Comparison of ENCODE assay signal across 21 cellular contexts in genomic region chr12:103725398-103725797, GRCh38.
DNase-seq lines count a peak whose midpoint lies in the region; ATAC-seq, FAIRE-seq and TF ChIP-seq lines count a peak whose summit lies in the region.
"Had no signal": no experiment of that assay in that cellular context is flagged by ENCODE, and none has a peak within 500 bp of the region (broad histone marks: within the 10 kb centered on the region; RNA-seq: fewer than 3 reads in every experiment).

No MANE protein-coding gene starts in this region.

- no peak for ATAC-seq in HepG2
- ATAC-seq in right lobe of liver = no peak
- ATAC-seq in GM21515 (IDR thresholded peaks at IDR 0.05; ENCODE audit: unreplicated experiment) = no peak
- ATAC-seq: A549; CD8-positive, alpha-beta T cell had no signal

- no peaks in the 10 kb centered on the region for H3K9me3 ChIP-seq in HepG2 (ENCODE audit: low read length)
- no peaks in the 10 kb centered on the region for H3K9me3 ChIP-seq in right lobe of liver
- no peaks in the 10 kb centered on the region for H3K9me3 ChIP-seq in mesenchymal stem cell (ENCODE audit: control insufficient read depth, low read length)
- no peaks in the 10 kb centered on the region for H3K9me3 ChIP-seq in trophoblast cell (ENCODE audit: insufficient read depth, low read depth, low read length)
- H3K9me3 ChIP-seq: A549; BLaER1 treated with 17β-estradiol and CSF1 and Interleukin-3, amounts not matched to agents 10 nM and 100 nM; Caco-2 had no signal

- H2BK12ac ChIP-seq in mesenchymal stem cell (ENCODE audit: low read length in 2 of 2) (no peak overlapping the region), trophoblast cell (ENCODE audit: low read length) (no peak overlapping the region)

- CTCF ChIA-PET in HepG2 (lab: Yijun Ruan, JAX; ENCODE audit: low intra/inter-chr PET ratio, low total read pairs) = no interaction called here

- 45% methylated on average over 8 of the region's 8 CpGs for WGBS in HepG2 (ENCODE audit: low lambda C conversion rate)
- WGBS in right lobe of liver (ENCODE audit: insufficient coverage, low coverage, low lambda C conversion rate, missing lambda C conversion rate) = 77% methylated on average over 8 of the region's 8 CpGs
- WGBS in mesenchymal stem cell = 86% methylated on average over 7 of the region's 8 CpGs
- WGBS in trophoblast cell (ENCODE audit: extremely low coverage, insufficient coverage, insufficient read length) = no CpG with 5 or more reads among the region's 8 CpGs

- H2AK5ac ChIP-seq in mesenchymal stem cell (ENCODE audit: low read length, severe bottlenecking) (no peak overlapping the region), trophoblast cell (ENCODE audit: low read length) (no peak overlapping the region)

- BruUV-seq in HepG2 (replicated peaks; lab: Mats Ljungman, UMichigan) = no TSS peak

- H4K91ac ChIP-seq in mesenchymal stem cell (ENCODE audit: low read length) (peak overlapping the region; percentile 95), trophoblast cell (ENCODE audit: low read depth, low read length) (no peak overlapping the region)

- H3K27me3 ChIP-seq in HepG2 (ENCODE audit: control insufficient read depth in 1 of 2, insufficient read depth in 2 of 2, low read length in 2 of 2) (peaks cover 6 to 21% of the 10 kb centered on the region in 2 experiments; a peak in 4 of 5 replicates), right lobe of liver (no peaks in the 10 kb centered on the region), mesenchymal stem cell (ENCODE audit: control insufficient read depth in 1 of 2, insufficient read depth in 1 of 2, low read length in 2 of 2) (peaks cover 8 to 16% of the 10 kb centered on the region in 2 experiments), trophoblast cell (ENCODE audit: insufficient read depth, low read length) (no peaks in the 10 kb centered on the region)
- H3K27me3 ChIP-seq: BLaER1 treated with 17β-estradiol and CSF1 and Interleukin-3, amounts not matched to agents 10 nM and 100 nM had no signal

- H3K79me1 ChIP-seq in mesenchymal stem cell (replicated peaks; ENCODE audit: low read length, poor library complexity, severe bottlenecking) (no peaks in the 10 kb centered on the region), trophoblast cell (ENCODE audit: low read length) (no peaks in the 10 kb centered on the region)

- H3K4me1 ChIP-seq in HepG2 (ENCODE audit: insufficient read depth, low read length) (no peaks in the 10 kb centered on the region), right lobe of liver (no peaks in the 10 kb centered on the region), mesenchymal stem cell (ENCODE audit: control insufficient read depth, insufficient read depth, low read depth, low read length) (peaks cover 2% of the 10 kb centered on the region), trophoblast cell (ENCODE audit: control insufficient read depth in 1 of 2, insufficient read depth in 2 of 2, low read length in 2 of 2) (no peaks in the 10 kb centered on the region)
- H3K4me1 ChIP-seq: A549; BLaER1 treated with 17β-estradiol and CSF1 and Interleukin-3, amounts not matched to agents 10 nM and 100 nM; Caco-2 had no signal

- H3K4me3 ChIP-seq in HepG2 (replicated peaks in 1 of 3; ENCODE audit: insufficient read depth in 1 of 3, low read depth in 2 of 3, low read length in 3 of 3) (no peak overlapping the region), right lobe of liver (no peak overlapping the region), mesenchymal stem cell (ENCODE audit: insufficient read depth in 1 of 2, low read depth in 1 of 2, low read length in 2 of 2) (peak overlapping the region in 1 of 2 experiments; percentile 39), trophoblast cell (ENCODE audit: low read depth, low read length) (peak overlapping the region; percentile 59)
- H3K4me3 ChIP-seq: A549; BLaER1 treated with 17β-estradiol and CSF1 and Interleukin-3, amounts not matched to agents 10 nM and 100 nM had no signal

- H3K36me3 ChIP-seq in HepG2 (replicated peaks in 1 of 2; ENCODE audit: control insufficient read depth in 1 of 2, insufficient read depth in 2 of 2, low read length in 2 of 2) = no peaks in the 10 kb centered on the region
- no peaks in the 10 kb centered on the region for H3K36me3 ChIP-seq in right lobe of liver
- H3K36me3 ChIP-seq in mesenchymal stem cell (ENCODE audit: control insufficient read depth in 1 of 2, insufficient read depth in 2 of 2, low read depth in 1 of 2, low read length in 2 of 2) = no peaks in the 10 kb centered on the region
- no peaks in the 10 kb centered on the region for H3K36me3 ChIP-seq in trophoblast cell (ENCODE audit: control insufficient read depth in 1 of 2, insufficient read depth in 2 of 2, low read length in 2 of 2)
- H3K36me3 ChIP-seq: BLaER1 treated with 17β-estradiol and CSF1 and Interleukin-3, amounts not matched to agents 10 nM and 100 nM had no signal

- in situ Hi-C loops in HepG2 (cut with HindIII; ENCODE audit: extremely low pct_ligation_motif_present, low pct_unique_long_range_greater_than_20kb) = no loop called here

- no peak for TF ChIP-seq CTCF in HepG2 (CRISPR knock-in tag; IDR thresholded peaks at IDR 0.05)
- TF ChIP-seq CTCF in right lobe of liver (IDR thresholded peaks at IDR 0.05) = no peak

- H2BK15ac ChIP-seq in mesenchymal stem cell (ENCODE audit: low read depth, poor library complexity, severe bottlenecking) = no peak overlapping the region

- TF ChIP-seq EP300 in HepG2 (IDR thresholded peaks at IDR 0.05; ENCODE audit: low read depth in 2 of 2, low read length in 2 of 2) (no peak), HepG2 (CRISPR knock-in tag; IDR thresholded peaks at IDR 0.05; ENCODE audit: borderline replicate concordance) (no peak)

- POLR2A ChIA-PET in HepG2 (lab: Yijun Ruan, JAX) = no interaction called here

- intact Hi-C loops in HepG2 (cut with micrococcal nuclease; ENCODE audit: unreplicated experiment) = no loop called here
- intact Hi-C loops in right lobe of liver (cut with DNase I) = no loop called here

- no peak overlapping the region for H2AFZ ChIP-seq in HepG2 (ENCODE audit: low read length)
- H2AFZ ChIP-seq in mesenchymal stem cell (ENCODE audit: low read depth, low read length) = no peak overlapping the region
- no peak overlapping the region for H2AFZ ChIP-seq in trophoblast cell (ENCODE audit: insufficient read depth, low read length, poor library complexity)

- no peak overlapping the region for H4K8ac ChIP-seq in mesenchymal stem cell (ENCODE audit: low read length)
- no peak overlapping the region for H4K8ac ChIP-seq in trophoblast cell (ENCODE audit: low read depth, low read length)

- H3K9ac ChIP-seq in HepG2 (ENCODE audit: insufficient read depth, low read depth, low read length) (no peak overlapping the region), mesenchymal stem cell (ENCODE audit: low read length) (no peak overlapping the region), trophoblast cell (ENCODE audit: low read length) (no peak overlapping the region)
- H3K9ac ChIP-seq: BLaER1 treated with 17β-estradiol and CSF1 and Interleukin-3, amounts not matched to agents 10 nM and 100 nM had no signal

- H3K4ac ChIP-seq in mesenchymal stem cell (ENCODE audit: low read depth in 1 of 2, low read length in 2 of 2) (no peak overlapping the region), trophoblast cell (ENCODE audit: low read depth, low read length) (no peak overlapping the region)

- H3K23ac ChIP-seq in mesenchymal stem cell (ENCODE audit: low read length in 2 of 2) (peak overlapping the region in 1 of 2 experiments; percentile 6), trophoblast cell (ENCODE audit: low read length) (no peak overlapping the region)

- no peak for FAIRE-seq in HepG2 (lab: Jason Lieb, UNC)
- FAIRE-seq: A549, D721Med, G401.6, GM12891 had no signal

- H3K4me2 ChIP-seq in HepG2 (ENCODE audit: low read depth, low read length) = no peak overlapping the region
- H3K4me2 ChIP-seq in mesenchymal stem cell (ENCODE audit: low read length, poor library complexity, severe bottlenecking) = no peak overlapping the region
- no peak overlapping the region for H3K4me2 ChIP-seq in trophoblast cell (ENCODE audit: low read length)
- H3K4me2 ChIP-seq: A549; BLaER1 treated with 17β-estradiol and CSF1 and Interleukin-3, amounts not matched to agents 10 nM and 100 nM had no signal

- H3K14ac ChIP-seq in mesenchymal stem cell (ENCODE audit: low read length in 2 of 2) (peak overlapping the region in 1 of 2 experiments; percentile 80), trophoblast cell (ENCODE audit: low read length) (no peak overlapping the region)

- no peak overlapping the region for H2BK120ac ChIP-seq in mesenchymal stem cell (ENCODE audit: low read depth, low read length)
- no peak overlapping the region for H2BK120ac ChIP-seq in trophoblast cell (ENCODE audit: insufficient read depth, low read length, poor library complexity)

- H4K12ac ChIP-seq in trophoblast cell (ENCODE audit: low read depth, low read length) = no peak overlapping the region

- DNase-seq in HepG2 (ENCODE audit: low spot score) = no peak
- no peak for DNase-seq in right lobe of liver
- no peak for DNase-seq in mesenchymal stem cell
- DNase-seq in trophoblast cell = no peak
- DNase-seq in midbrain (lab: John Stamatoyannopoulos, UW) = no peak
- no peak for DNase-seq in GM19238 (ENCODE audit: insufficient read length, low spot score)
- DNase-seq: AML-193; Caco-2; Calu3; CD4-positive, alpha-beta T cell; CD8-positive, alpha-beta T cell; DMS79 treated with DMSO at 0.1 percent for 48 hours; GF-D8 had no signal

- H3K27ac ChIP-seq in HepG2 (ENCODE audit: extremely low read length, insufficient read depth, low read length) (no peak overlapping the region), right lobe of liver (no peak overlapping the region), mesenchymal stem cell (ENCODE audit: low read length, poor library complexity, severe bottlenecking) (no peak overlapping the region), trophoblast cell (ENCODE audit: low read depth, low read length) (no peak overlapping the region)
- H3K27ac ChIP-seq: 22Rv1; A549; BLaER1 treated with 17β-estradiol and CSF1 and Interleukin-3, amounts not matched to agents 10 nM and 100 nM; C4-2B had no signal

- no peaks in the 10 kb centered on the region for H4K20me1 ChIP-seq in HepG2 (ENCODE audit: insufficient read depth, low read length)
- H4K20me1 ChIP-seq: BLaER1 treated with 17β-estradiol and CSF1 and Interleukin-3, amounts not matched to agents 10 nM and 100 nM had no signal

- H2BK5ac ChIP-seq in mesenchymal stem cell (ENCODE audit: low read depth, low read length, poor library complexity, severe bottlenecking) = no peak overlapping the region
- no peak overlapping the region for H2BK5ac ChIP-seq in trophoblast cell (ENCODE audit: low read depth, low read length, poor library complexity)

- H3K79me2 ChIP-seq in HepG2 (ENCODE audit: insufficient read depth, low read length) (no peaks in the 10 kb centered on the region), trophoblast cell (ENCODE audit: control insufficient read depth, insufficient read depth, low read length, poor library complexity) (no peaks in the 10 kb centered on the region)

- TF ChIP-seq RAD21 in HepG2 (CRISPR knock-in tag; IDR thresholded peaks at IDR 0.05) = no peak

- TF ChIP-seq POLR2A in HepG2 (IDR thresholded peaks at IDR 0.05; ENCODE audit: insufficient read depth in 1 of 2, low read depth in 2 of 2, low read length in 2 of 2) (no peak), right lobe of liver (IDR thresholded peaks at IDR 0.05) (no peak)

- H3K18ac ChIP-seq in mesenchymal stem cell (ENCODE audit: low read depth in 1 of 2, low read length in 2 of 2) (no peak overlapping the region), trophoblast cell (ENCODE audit: low read length) (no peak overlapping the region)
